ENCODE assay signal across 13 cellular contexts in genomic region chr5:174355995-174356394, GRCh38.
DNase-seq lines count a peak whose midpoint lies in the region; ATAC-seq and TF ChIP-seq lines count a peak whose summit lies in the region.
"Had no signal": no experiment of that assay in that cellular context is flagged by ENCODE, and none has a peak within 500 bp of the region (broad histone marks: within the 10 kb centered on the region; RNA-seq: fewer than 3 reads in every experiment).

No MANE protein-coding gene starts in this region.

- no peaks in the 10 kb centered on the region for H3K79me2 ChIP-seq in PC-3 (ENCODE audit: low read length)
- H3K79me2 ChIP-seq in smooth muscle cell (ENCODE audit: low read depth) = no peaks in the 10 kb centered on the region

- H3K27me3 ChIP-seq in PC-3 (ENCODE audit: low read length) = no peaks in the 10 kb centered on the region
- no peaks in the 10 kb centered on the region for H3K27me3 ChIP-seq in smooth muscle cell (ENCODE audit: low read depth)

- WGBS in smooth muscle cell (ENCODE audit: low lambda C conversion rate) = 97% methylated on average over 2 of the region's 2 CpGs

- H3K36me3 ChIP-seq in PC-3 (ENCODE audit: low read depth, low read length) (no peaks in the 10 kb centered on the region), smooth muscle cell (ENCODE audit: low read depth) (no peaks in the 10 kb centered on the region)

- H3F3A ChIP-seq in PC-3 (ENCODE audit: low read length, unreplicated experiment) (no peaks in the 10 kb centered on the region), smooth muscle cell (ENCODE audit: low read depth) (no peaks in the 10 kb centered on the region)

- no peaks in the 10 kb centered on the region for H3K9me3 ChIP-seq in PC-3 (ENCODE audit: low read length)
- no peaks in the 10 kb centered on the region for H3K9me3 ChIP-seq in smooth muscle cell (replicated peaks; ENCODE audit: low read depth)

- DNase-seq in left ventricle myocardium superior = no peak
- DNase-seq in Right ventricle myocardium superior = no peak
- DNase-seq in PC-3 = no peak
- no peak for DNase-seq in epithelial cell of prostate (ENCODE audit: low read depth, low spot score)
- no peak for DNase-seq in smooth muscle cell (lab: John Stamatoyannopoulos, UW; ENCODE audit: unreplicated experiment)
- DNase-seq in CD14-positive monocyte (ENCODE audit: low spot score) = no peak
- DNase-seq in GDM1 (lab: John Stamatoyannopoulos, UW) = no peak
- no peak for DNase-seq in DMS53 (lab: John Stamatoyannopoulos, UW)
- DNase-seq: Calu3, DMS 273 treated with DMSO at 0.1 percent for 48 hours, DMS79, H7 had no signal

- H3K4me1 Mint-ChIP-seq in CD14-positive monocyte = no peaks in the 10 kb centered on the region
- H3K4me1 Mint-ChIP-seq: GM23338 had no signal

- peak overlapping the region; percentile 9; the same call in 1 of the 2 replicates for H3K4me2 ChIP-seq in PC-3 (ENCODE audit: low read length)
- no peak overlapping the region for H3K4me2 ChIP-seq in smooth muscle cell
- H3K4me2 ChIP-seq: GM23338 had no signal

- H3K9ac ChIP-seq in PC-3 (ENCODE audit: low read length) (peak overlapping the region; percentile 37), smooth muscle cell (ENCODE audit: low read depth) (no peak overlapping the region)

- H3K36me3 Mint-ChIP-seq in CD14-positive monocyte = no peaks in the 10 kb centered on the region

- intact Hi-C loops in left ventricle myocardium superior (cut with micrococcal nuclease) (no loop called here), Right ventricle myocardium superior (cut with DNase I) (no loop called here), PC-3 (cut with micrococcal nuclease) (no loop called here), CD14-positive monocyte (cut with micrococcal nuclease) (no loop called here)

- TF ChIP-seq CTCF in PC-3 (conservative IDR thresholded peaks at IDR 0.05; ENCODE audit: low read depth, low read length) (no peak), smooth muscle cell (IDR thresholded peaks at IDR 0.05; ENCODE audit: borderline replicate concordance, insufficient read depth, poor library complexity, severe bottlenecking) (no peak), CD14-positive monocyte (IDR thresholded peaks at IDR 0.05) (no peak)

- no peak overlapping the region for H3K27ac Mint-ChIP-seq in CD14-positive monocyte
- H3K27ac Mint-ChIP-seq: GM23338 had no signal

- peaks cover 0 to 5% (median 2%) of the 10 kb centered on the region in 7 donors for H3K9me3 Mint-ChIP-seq in CD14-positive monocyte
- H3K9me3 Mint-ChIP-seq: GM23338 had no signal

- no TSS peak for BruUV-seq in PC-3 (replicated peaks; lab: Mats Ljungman, UMichigan)

- H3K4me3 ChIP-seq in PC-3 (ENCODE audit: low read length) (no peak overlapping the region), smooth muscle cell (no peak overlapping the region)
- H3K4me3 ChIP-seq: GM23338 had no signal

- H3K9me2 ChIP-seq in PC-3 (replicated peaks; ENCODE audit: low read length) = no peaks in the 10 kb centered on the region

- POLR2A ChIA-PET in PC-3 (lab: Charles Lee; ENCODE audit: unreplicated experiment) = no interaction called here

- H2AFZ ChIP-seq in PC-3 (ENCODE audit: low read length) = no peak overlapping the region
- H2AFZ ChIP-seq in smooth muscle cell (ENCODE audit: low read depth) = no peak overlapping the region
- H2AFZ ChIP-seq: GM23338 had no signal

- ATAC-seq in left ventricle myocardium superior (peak; percentile 27), Right ventricle myocardium superior (ENCODE audit: poor library complexity) (no peak), PC-3 (no peak)
- ATAC-seq: GM23338 had no signal

- H4K20me1 ChIP-seq in PC-3 (ENCODE audit: low read length) (no peaks in the 10 kb centered on the region), smooth muscle cell (ENCODE audit: low read depth) (no peaks in the 10 kb centered on the region)

- peaks cover 21% of the 10 kb centered on the region for H3K4me1 ChIP-seq in PC-3 (ENCODE audit: insufficient read depth, low read length)
- no peaks in the 10 kb centered on the region for H3K4me1 ChIP-seq in smooth muscle cell (ENCODE audit: low read depth)

- peaks cover 0 to 5% (median 4%) of the 10 kb centered on the region in 3 donors for H3K27me3 Mint-ChIP-seq in CD14-positive monocyte (ENCODE audit: low read depth in 3 of 3)

- CTCF ChIA-PET in PC-3 (lab: Charles Lee) = no interaction called here

- no peak overlapping the region for H3K4me3 Mint-ChIP-seq in CD14-positive monocyte
- H3K4me3 Mint-ChIP-seq: GM23338 had no signal

- peak overlapping the region; percentile 89 for H3K27ac ChIP-seq in PC-3 (ENCODE audit: low read length)
- H3K27ac ChIP-seq in epithelial cell of prostate = peak overlapping the region; percentile 48
- peak overlapping the region; percentile 64 for H3K27ac ChIP-seq in smooth muscle cell (ENCODE audit: low read depth)
